ENCODE assay signal across 1 cellular context in the genomic region with DNA sequence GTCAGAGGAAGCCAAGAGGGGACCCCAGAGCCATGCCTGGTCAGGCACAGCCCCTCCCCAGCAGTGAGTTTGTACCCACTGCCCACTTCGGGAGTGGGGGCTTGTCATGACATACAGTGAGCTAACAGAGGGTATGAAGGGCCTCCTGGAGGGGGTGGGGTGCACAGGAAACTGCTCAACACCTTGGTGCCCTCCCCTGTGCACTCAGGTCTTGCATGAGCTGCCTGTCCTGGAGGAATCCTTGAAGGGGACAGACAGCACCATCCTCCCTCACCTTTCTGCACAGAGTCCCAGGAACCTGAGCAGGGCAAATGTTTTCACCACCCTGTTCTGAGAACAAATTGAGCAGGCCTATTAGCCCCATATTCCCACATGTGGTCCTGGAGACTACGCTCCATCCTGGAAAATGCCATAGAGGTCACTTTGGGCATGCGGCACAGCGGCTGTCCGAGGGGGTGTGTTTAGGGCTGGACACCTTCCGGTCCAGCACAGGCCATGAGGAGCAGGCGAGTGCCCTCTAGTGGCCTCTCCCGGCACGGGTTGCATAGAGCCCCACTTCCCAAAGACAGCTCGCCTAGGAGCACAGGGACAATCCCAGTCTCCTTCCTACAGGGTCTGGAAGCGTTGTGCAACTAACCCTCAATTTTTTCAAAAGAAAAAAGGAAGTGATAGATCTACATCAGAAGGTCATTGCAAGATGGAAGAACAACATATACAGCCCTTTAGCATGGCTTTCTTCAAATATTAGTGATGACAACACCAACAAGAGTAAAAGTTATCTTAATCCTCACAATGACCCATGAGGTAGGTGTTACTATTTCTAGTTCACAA.
A peak's percentile ranks its signal among the peaks of the same experiment; 100 is the strongest.
TF ChIP-seq lines count a peak whose summit lies in the region.

No MANE protein-coding gene starts in this region.

TF ChIP-seq in K562, 482 proteins besides CTCF, POLR2A, EP300 and RAD21 (continued from another document):
- TF ChIP-seq, protein P1, sequence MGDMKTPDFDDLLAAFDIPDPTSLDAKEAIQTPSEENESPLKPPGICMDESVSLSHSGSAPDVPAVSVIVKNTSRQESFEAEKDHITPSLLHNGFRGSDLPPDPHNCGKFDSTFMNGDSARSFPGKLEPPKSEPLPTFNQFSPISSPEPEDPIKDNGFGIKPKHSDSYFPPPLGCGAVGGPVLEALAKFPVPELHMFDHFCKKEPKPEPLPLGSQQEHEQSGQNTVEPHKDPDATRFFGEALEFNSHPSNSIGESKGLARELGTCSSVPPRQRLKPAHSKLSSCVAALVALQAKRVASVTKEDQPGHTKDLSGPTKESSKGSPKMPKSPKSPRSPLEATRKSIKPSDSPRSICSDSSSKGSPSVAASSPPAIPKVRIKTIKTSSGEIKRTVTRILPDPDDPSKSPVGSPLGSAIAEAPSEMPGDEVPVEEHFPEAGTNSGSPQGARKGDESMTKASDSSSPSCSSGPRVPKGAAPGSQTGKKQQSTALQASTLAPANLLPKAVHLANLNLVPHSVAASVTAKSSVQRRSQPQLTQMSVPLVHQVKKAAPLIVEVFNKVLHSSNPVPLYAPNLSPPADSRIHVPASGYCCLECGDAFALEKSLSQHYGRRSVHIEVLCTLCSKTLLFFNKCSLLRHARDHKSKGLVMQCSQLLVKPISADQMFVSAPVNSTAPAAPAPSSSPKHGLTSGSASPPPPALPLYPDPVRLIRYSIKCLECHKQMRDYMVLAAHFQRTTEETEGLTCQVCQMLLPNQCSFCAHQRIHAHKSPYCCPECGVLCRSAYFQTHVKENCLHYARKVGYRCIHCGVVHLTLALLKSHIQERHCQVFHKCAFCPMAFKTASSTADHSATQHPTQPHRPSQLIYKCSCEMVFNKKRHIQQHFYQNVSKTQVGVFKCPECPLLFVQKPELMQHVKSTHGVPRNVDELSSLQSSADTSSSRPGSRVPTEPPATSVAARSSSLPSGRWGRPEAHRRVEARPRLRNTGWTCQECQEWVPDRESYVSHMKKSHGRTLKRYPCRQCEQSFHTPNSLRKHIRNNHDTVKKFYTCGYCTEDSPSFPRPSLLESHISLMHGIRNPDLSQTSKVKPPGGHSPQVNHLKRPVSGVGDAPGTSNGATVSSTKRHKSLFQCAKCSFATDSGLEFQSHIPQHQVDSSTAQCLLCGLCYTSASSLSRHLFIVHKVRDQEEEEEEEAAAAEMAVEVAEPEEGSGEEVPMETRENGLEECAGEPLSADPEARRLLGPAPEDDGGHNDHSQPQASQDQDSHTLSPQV (IDR thresholded peaks at IDR 0.05), result 0 out of 2 replicates have a peak, but pooled peaks have one; percentile 31
- TF ChIP-seq SMARCE1 (IDR thresholded peaks at IDR 0.05), result no peak
- TF ChIP-seq, protein P2, sequence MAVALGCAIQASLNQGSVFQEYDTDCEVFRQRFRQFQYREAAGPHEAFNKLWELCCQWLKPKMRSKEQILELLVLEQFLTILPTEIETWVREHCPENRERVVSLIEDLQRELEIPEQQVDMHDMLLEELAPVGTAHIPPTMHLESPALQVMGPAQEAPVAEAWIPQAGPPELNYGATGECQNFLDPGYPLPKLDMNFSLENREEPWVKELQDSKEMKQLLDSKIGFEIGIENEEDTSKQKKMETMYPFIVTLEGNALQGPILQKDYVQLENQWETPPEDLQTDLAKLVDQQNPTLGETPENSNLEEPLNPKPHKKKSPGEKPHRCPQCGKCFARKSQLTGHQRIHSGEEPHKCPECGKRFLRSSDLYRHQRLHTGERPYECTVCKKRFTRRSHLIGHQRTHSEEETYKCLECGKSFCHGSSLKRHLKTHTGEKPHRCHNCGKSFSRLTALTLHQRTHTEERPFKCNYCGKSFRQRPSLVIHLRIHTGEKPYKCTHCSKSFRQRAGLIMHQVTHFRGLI (CRISPR knock-in tag; IDR thresholded peaks at IDR 0.05), result no peak
- 0 out of 4 replicates have a peak, but pooled peaks of 1 of the 2 experiments have one; percentile 27 for TF ChIP-seq FOXK2 (conservative IDR thresholded peaks at IDR 0.05 in 1 of 2, IDR thresholded peaks at IDR 0.05 in 1 of 2; ENCODE audit: low read depth in 2 of 2)
- TF ChIP-seq SUPT5H (IDR thresholded peaks at IDR 0.05), result no peak
- TF ChIP-seq POU5F1 (IDR thresholded peaks at IDR 0.05; ENCODE audit: borderline replicate concordance, low read depth, low read length, partially characterized antibody), result no peak
- 0 out of 2 replicates have a peak, but pooled peaks have one; percentile 21 for TF ChIP-seq CEBPB (tag; IDR thresholded peaks at IDR 0.05)
- no peak for TF ChIP-seq SLC30A9 (CRISPR knock-in tag; IDR thresholded peaks at IDR 0.05)
- TF ChIP-seq PRPF4 (IDR thresholded peaks at IDR 0.05; ENCODE audit: insufficient read depth, low read depth, low read length, poor library complexity, severe bottlenecking), result no peak
- TF ChIP-seq, protein P3, sequence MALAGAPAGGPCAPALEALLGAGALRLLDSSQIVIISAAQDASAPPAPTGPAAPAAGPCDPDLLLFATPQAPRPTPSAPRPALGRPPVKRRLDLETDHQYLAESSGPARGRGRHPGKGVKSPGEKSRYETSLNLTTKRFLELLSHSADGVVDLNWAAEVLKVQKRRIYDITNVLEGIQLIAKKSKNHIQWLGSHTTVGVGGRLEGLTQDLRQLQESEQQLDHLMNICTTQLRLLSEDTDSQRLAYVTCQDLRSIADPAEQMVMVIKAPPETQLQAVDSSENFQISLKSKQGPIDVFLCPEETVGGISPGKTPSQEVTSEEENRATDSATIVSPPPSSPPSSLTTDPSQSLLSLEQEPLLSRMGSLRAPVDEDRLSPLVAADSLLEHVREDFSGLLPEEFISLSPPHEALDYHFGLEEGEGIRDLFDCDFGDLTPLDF (CRISPR knock-in tag; IDR thresholded peaks at IDR 0.05), result no peak
- TF ChIP-seq ZFP1 (CRISPR knock-in tag; IDR thresholded peaks at IDR 0.05), result no peak
- no peak for TF ChIP-seq NEUROD1 (IDR thresholded peaks at IDR 0.05; ENCODE audit: borderline replicate concordance, low read depth, low read length, partially characterized antibody)
- TF ChIP-seq ZNF764 (CRISPR knock-in tag; IDR thresholded peaks at IDR 0.05; ENCODE audit: low read depth), result no peak
- TF ChIP-seq CHD2 (IDR thresholded peaks at IDR 0.05; ENCODE audit: low read depth, low read length), result no peak
- peak; percentile 14; the same call in 1 of the 2 replicates for TF ChIP-seq TEAD4 (IDR thresholded peaks at IDR 0.05; ENCODE audit: low read length)
- no peak for TF ChIP-seq TEAD4 (CRISPR knock-in tag; IDR thresholded peaks at IDR 0.05; ENCODE audit: borderline replicate concordance)
- 0 out of 2 replicates have a peak, but pooled peaks have one; percentile 63 for TF ChIP-seq DMBX1 (CRISPR knock-in tag; IDR thresholded peaks at IDR 0.05; ENCODE audit: borderline replicate concordance)
